14 cellular contexts compared by ENCODE assay signal in genomic region chr2:100611079-100612029, GRCh38.
"Had no signal": no experiment of that assay in that cellular context is flagged by ENCODE, and none has a peak within 500 bp of the region (broad histone marks: within the 10 kb centered on the region; RNA-seq: fewer than 3 reads in every experiment).

No MANE protein-coding gene starts in this region.

- H3K9me3 Mint-ChIP-seq: activated naive CD4-positive, alpha-beta T cell treated with anti-CD3 and anti-CD28 coated beads for 36 hours; activated T-helper 17 cell treated with anti-CD3 and anti-CD28 coated beads, Interleukin-2, amount 50 U/mL, for 72 hours; brain; T-helper 1 cell treated with Interleukin-12 subunit alpha and Interleukin-12 subunit beta and Interleukin-4 antibody, amounts not matched to agents 30 μg/mL and 1 μg/mL, for 36 hours; WTC11 had no signal

- H3K27me3 Mint-ChIP-seq: activated naive CD8-positive, alpha-beta T cell; activated T-helper 17 cell treated with anti-CD3 and anti-CD28 coated beads, Interleukin-2, amount 50 U/mL, for 72 hours had no signal

- DNase-seq: activated CD4-positive, alpha-beta T cell treated with anti-CD3 and anti-CD28 coated beads for 48 hours; activated CD4-positive, CD25-positive, alpha-beta regulatory T cell treated with anti-CD3 and anti-CD28 coated beads, Interleukin-2, amount 50 U/mL, for 72 hours; NCI-H1048; NCI-H146; NCI-H187 treated with DMSO at 0.1 percent for 48 hours; NCI-H2081 treated with DMSO at 0.1 percent for 48 hours had no signal

- H3K27ac ChIP-seq: SJSA1 had no signal

- H3K27ac Mint-ChIP-seq: activated CD8-positive, alpha-beta memory T cell treated with anti-CD3 and anti-CD28 coated beads, Interleukin-2, amount 10 ng/mL, durations not matched to agents 7 days and 5 days; activated naive CD4-positive, alpha-beta T cell treated with anti-CD3 and anti-CD28 coated beads for 36 hours; activated naive CD8-positive, alpha-beta T cell; activated T-helper 17 cell treated with anti-CD3 and anti-CD28 coated beads, Interleukin-2, amount 50 U/mL, for 72 hours; T-helper 1 cell treated with Interleukin-12 subunit alpha and Interleukin-12 subunit beta and Interleukin-4 antibody, amounts not matched to agents 30 μg/mL and 1 μg/mL, for 36 hours; WTC11 had no signal

- H3K36me3 ChIP-seq: SJSA1 had no signal

- H3K27me3 ChIP-seq: SJSA1 had no signal

- H3K9me3 ChIP-seq: SJSA1 had no signal

- H3K4me1 ChIP-seq: SJSA1 had no signal

- H3K4me3 Mint-ChIP-seq: activated CD8-positive, alpha-beta memory T cell treated with anti-CD3 and anti-CD28 coated beads, Interleukin-2, amount 10 ng/mL, durations not matched to agents 7 days and 5 days; activated naive CD4-positive, alpha-beta T cell treated with anti-CD3 and anti-CD28 coated beads for 36 hours; activated naive CD8-positive, alpha-beta T cell; activated T-helper 17 cell treated with anti-CD3 and anti-CD28 coated beads, Interleukin-2, amount 50 U/mL, for 72 hours; brain; T-helper 1 cell treated with Interleukin-12 subunit alpha and Interleukin-12 subunit beta and Interleukin-4 antibody, amounts not matched to agents 30 μg/mL and 1 μg/mL, for 36 hours; WTC11 had no signal

- H3K36me3 Mint-ChIP-seq: activated CD8-positive, alpha-beta memory T cell treated with anti-CD3 and anti-CD28 coated beads, Interleukin-2, amount 10 ng/mL, durations not matched to agents 7 days and 5 days; activated naive CD8-positive, alpha-beta T cell; brain; WTC11 had no signal

- H3K4me3 ChIP-seq: SJSA1 had no signal
